ENCODE assay signal across 8 cellular contexts in genomic region chr11:102430158-102430836, GRCh38. TPM values are rescaled to one million over a fixed set of nuclear protein-coding genes. Genes with fewer than 3 reads are reported as not detected.
A peak's percentile ranks its signal among the peaks of the same experiment; 100 is the strongest.
DNase-seq lines count a peak whose midpoint lies in the region; ATAC-seq and TF ChIP-seq lines count a peak whose summit lies in the region.

No MANE protein-coding gene starts in this region.

- peaks cover 8% of the 10 kb centered on the region for H3K9me3 ChIP-seq in AG04450 (ENCODE audit: control insufficient read depth, insufficient read depth, low read length)
- H3K9me3 ChIP-seq in HAP-1: peaks cover 2% of the 10 kb centered on the region; the same call in 1 of the 2 replicates

- H3K4me1 ChIP-seq in HAP-1: peaks cover 15% of the 10 kb centered on the region

- H3K27me3 Mint-ChIP-seq in T-helper 2 cell treated with Interferon-gamma antibody and Interleukin-4, amounts not matched to agents 5 μg/mL and 100 μg/mL, for 36 hours (ENCODE audit: low read depth): no peaks in the 10 kb centered on the region
- H3K27me3 Mint-ChIP-seq in osteocyte (ENCODE audit: unreplicated experiment): no peaks in the 10 kb centered on the region

- in situ Hi-C loops in HAP-1 (cut with MboI; ENCODE audit: low sequenced_read_pairs): no loop called here

- H3K4me3 ChIP-seq in AG04450 (ENCODE audit: low read depth, low read length) (no peak overlapping the region), HAP-1 (no peak overlapping the region)

- H3K4me3 Mint-ChIP-seq in T-helper 2 cell treated with Interferon-gamma antibody and Interleukin-4, amounts not matched to agents 5 μg/mL and 100 μg/mL, for 36 hours: no peak overlapping the region
- H3K4me3 Mint-ChIP-seq in osteocyte (ENCODE audit: unreplicated experiment): no peak overlapping the region

- peaks cover 6% of the 10 kb centered on the region; the same call in 1 of the 2 replicates for H3K36me3 ChIP-seq in HAP-1 (replicated peaks)

- H3K27ac ChIP-seq in AG04450 (ENCODE audit: low read depth, low read length): peak overlapping the region; percentile 55

- peak overlapping the region; percentile 20 for H3K27ac Mint-ChIP-seq in T-helper 2 cell treated with Interferon-gamma antibody and Interleukin-4, amounts not matched to agents 5 μg/mL and 100 μg/mL, for 36 hours
- peak overlapping the region; percentile 29 for H3K27ac Mint-ChIP-seq in osteocyte (ENCODE audit: unreplicated experiment)

- peaks cover 81% of the 10 kb centered on the region for H3K36me3 Mint-ChIP-seq in T-helper 2 cell treated with Interferon-gamma antibody and Interleukin-4, amounts not matched to agents 5 μg/mL and 100 μg/mL, for 36 hours (ENCODE audit: low read depth)
- peaks cover 21% of the 10 kb centered on the region for H3K36me3 Mint-ChIP-seq in osteocyte (ENCODE audit: unreplicated experiment)

- peaks cover 35% of the 10 kb centered on the region for H3K9me3 Mint-ChIP-seq in T-helper 2 cell treated with Interferon-gamma antibody and Interleukin-4, amounts not matched to agents 5 μg/mL and 100 μg/mL, for 36 hours
- H3K9me3 Mint-ChIP-seq in osteocyte (ENCODE audit: unreplicated experiment): peaks cover 6% of the 10 kb centered on the region

- H3K27me3 ChIP-seq in AG04450 (ENCODE audit: control insufficient read depth, insufficient read depth, low read length) (no peaks in the 10 kb centered on the region), HAP-1 (ENCODE audit: low read depth) (no peaks in the 10 kb centered on the region)

- DNase-seq in AG04450 (ENCODE audit: low read depth, low spot score): no peak
- no peak for DNase-seq in T-helper 2 cell treated with Interferon-gamma antibody and Interleukin-4, amounts not matched to agents 5 μg/mL and 100 μg/mL, for 36 hours (ENCODE audit: low spot score)
- no peak for DNase-seq in osteocyte (ENCODE audit: extremely low spot score, unreplicated experiment)
- DNase-seq in effector CD4-positive, alpha-beta T cell: no peak
- no peak for DNase-seq in T-helper 9 cell
- DNase-seq in HAP-1 (ENCODE audit: low spot score in 2 of 2): no peak

- CTCF ChIA-PET in AG04450 (lab: Charles Lee): interaction anchor here (0.9 to 2.1 kb wide), 3 partner anchors 10 to 63 kb away, joined by 3 to 9 read pairs (median 3); no protein-coding TSS in a partner anchor

- no peak for TF ChIP-seq CTCF in AG04450 (IDR thresholded peaks at IDR 0.05; ENCODE audit: low read depth, low read length)
- TF ChIP-seq CTCF in osteocyte (IDR thresholded peaks at IDR 0.05): no peak

- POLR2A ChIA-PET in AG04450 (lab: Yijun Ruan, JAX): no interaction called here

- peaks cover 39% of the 10 kb centered on the region for H3K4me1 Mint-ChIP-seq in T-helper 2 cell treated with Interferon-gamma antibody and Interleukin-4, amounts not matched to agents 5 μg/mL and 100 μg/mL, for 36 hours (ENCODE audit: low read depth)
- H3K4me1 Mint-ChIP-seq in osteocyte (ENCODE audit: unreplicated experiment): peaks cover 43% of the 10 kb centered on the region

- ATAC-seq in GM18868 (IDR thresholded peaks at IDR 0.05; ENCODE audit: unreplicated experiment): peak; percentile 91
- ATAC-seq in HG02981 (IDR thresholded peaks at IDR 0.05; ENCODE audit: unreplicated experiment): peak; percentile 91

RNA-seq across cellular contexts. Expression of gene TMEM123, which starts 22.3 kb away (rescaled TPM):
- polyA plus RNA-seq in AG04450 (2011; rRNA removed): 287 and 434 TPM in 2 replicates
- 170 and 312 TPM in 2 replicates for polyA minus RNA-seq in AG04450 (2011; rRNA and poly(A)+ RNA removed)
- total RNA-seq in osteocyte: 244 and 250 TPM in 2 replicates
